Comparison of ENCODE assay signal across 1 cellular context in the genomic region with DNA sequence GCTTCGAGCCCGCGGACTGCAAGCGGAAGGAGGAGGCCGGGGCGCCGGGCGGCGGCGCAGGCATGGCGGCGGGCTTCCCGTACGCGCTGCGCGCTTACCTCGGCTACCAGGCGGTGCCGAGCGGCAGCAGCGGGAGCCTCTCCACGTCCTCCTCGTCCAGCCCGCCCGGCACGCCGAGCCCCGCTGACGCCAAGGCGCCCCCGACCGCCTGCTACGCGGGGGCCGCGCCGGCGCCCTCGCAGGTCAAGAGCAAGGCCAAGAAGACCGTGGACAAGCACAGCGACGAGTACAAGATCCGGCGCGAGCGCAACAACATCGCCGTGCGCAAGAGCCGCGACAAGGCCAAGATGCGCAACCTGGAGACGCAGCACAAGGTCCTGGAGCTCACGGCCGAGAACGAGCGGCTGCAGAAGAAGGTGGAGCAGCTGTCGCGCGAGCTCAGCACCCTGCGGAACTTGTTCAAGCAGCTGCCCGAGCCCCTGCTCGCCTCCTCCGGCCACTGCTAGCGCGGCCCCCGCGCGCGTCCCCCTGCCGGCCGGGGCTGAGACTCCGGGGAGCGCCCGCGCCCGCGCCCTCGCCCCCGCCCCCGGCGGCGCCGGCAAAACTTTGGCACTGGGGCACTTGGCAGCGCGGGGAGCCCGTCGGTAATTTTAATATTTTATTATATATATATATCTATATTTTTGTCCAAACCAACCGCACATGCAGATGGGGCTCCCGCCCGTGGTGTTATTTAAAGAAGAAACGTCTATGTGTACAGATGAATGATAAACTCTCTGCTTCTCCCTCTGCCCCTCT.
TF ChIP-seq lines count a peak whose summit lies in the region.

No MANE protein-coding gene starts in this region.

TF ChIP-seq in HepG2, 621 proteins besides CTCF, POLR2A, EP300 and RAD21 (continued from another document and continues in another):
- TF ChIP-seq, protein P1, sequence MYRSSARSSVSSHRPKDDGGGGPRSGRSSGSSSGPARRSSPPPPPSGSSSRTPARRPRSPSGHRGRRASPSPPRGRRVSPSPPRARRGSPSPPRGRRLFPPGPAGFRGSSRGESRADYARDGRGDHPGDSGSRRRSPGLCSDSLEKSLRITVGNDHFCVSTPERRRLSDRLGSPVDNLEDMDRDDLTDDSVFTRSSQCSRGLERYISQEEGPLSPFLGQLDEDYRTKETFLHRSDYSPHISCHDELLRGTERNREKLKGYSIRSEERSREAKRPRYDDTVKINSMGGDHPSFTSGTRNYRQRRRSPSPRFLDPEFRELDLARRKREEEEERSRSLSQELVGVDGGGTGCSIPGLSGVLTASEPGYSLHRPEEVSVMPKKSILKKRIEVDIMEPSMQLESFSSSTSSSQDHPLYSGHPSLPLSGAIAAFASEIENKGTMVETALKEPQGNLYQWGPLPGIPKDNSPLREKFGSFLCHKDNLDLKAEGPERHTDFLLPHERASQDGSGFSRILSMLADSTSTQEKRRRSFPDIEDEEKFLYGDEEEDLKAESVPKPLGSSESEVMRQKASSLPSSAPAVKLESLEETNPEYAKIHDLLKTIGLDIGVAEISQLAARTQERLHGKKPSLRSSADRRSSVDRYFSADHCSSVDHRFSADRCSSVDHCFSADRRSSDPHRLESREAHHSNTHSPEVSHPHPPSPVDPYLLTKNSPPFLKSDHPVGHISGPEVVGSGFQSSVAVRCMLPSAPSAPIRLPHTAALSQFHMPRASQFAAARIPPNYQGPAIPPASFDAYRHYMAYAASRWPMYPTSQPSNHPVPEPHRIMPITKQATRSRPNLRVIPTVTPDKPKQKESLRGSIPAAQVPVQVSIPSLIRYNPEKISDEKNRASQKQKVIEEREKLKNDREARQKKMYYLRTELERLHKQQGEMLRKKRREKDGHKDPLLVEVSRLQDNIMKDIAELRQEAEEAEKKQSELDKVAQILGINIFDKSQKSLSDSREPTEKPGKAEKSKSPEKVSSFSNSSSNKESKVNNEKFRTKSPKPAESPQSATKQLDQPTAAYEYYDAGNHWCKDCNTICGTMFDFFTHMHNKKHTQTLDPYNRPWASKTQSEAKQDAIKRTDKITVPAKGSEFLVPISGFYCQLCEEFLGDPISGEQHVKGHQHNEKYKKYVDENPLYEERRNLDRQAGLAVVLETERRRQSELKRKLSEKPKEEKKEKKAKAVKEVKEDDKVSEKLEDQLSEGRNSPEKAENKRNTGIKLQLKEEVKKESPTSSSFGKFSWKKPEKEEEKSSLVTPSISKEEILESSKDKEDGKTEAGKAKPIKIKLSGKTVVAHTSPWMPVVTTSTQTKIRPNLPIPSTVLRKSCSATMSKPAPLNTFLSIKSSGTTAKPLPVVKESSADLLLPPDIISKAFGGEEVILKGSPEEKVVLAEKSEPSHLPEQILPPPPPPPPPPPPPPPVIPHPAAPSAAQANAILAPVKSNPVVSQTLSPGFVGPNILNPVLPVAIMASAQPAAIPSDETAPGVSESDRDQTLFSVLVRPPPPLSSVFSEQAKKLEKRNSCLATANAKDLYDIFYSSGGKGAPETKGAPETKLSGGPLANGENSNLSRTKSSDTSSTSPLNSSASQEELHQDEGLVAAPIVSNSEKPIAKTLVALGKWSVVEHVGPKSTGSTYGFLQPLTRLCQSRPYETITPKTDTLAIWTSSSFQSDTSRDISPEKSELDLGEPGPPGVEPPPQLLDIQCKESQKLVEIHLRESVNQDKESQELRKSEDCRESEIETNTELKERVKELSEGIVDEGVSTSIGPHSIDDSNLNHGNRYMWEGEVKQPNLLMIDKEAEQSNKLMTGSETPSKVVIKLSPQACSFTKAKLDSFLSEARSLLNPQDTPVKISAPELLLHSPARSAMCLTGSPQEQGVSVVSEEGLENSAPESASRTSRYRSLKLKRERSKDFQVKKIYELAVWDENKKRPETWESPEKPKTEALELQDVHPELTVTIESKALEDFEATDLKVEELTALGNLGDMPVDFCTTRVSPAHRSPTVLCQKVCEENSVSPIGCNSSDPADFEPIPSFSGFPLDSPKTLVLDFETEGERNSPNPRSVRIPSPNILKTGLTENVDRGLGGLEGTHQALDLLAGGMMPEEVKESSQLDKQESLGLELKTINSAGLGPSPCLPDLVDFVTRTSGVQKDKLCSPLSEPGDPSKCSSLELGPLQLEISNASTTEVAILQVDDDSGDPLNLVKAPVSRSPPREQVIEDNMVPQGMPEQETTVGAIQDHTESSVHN (CRISPR knock-in tag; IDR thresholded peaks at IDR 0.05): no peak
- TF ChIP-seq ZNF614 (CRISPR knock-in tag; IDR thresholded peaks at IDR 0.05; ENCODE audit: borderline replicate concordance) (0 out of 2 replicates have a peak, but pooled peaks have one; percentile 48), NCOR1 (IDR thresholded peaks at IDR 0.05; ENCODE audit: borderline replicate concordance, low read length) (no peak), KLF6 (CRISPR knock-in tag; IDR thresholded peaks at IDR 0.05) (peak; percentile 44), NR3C1 (CRISPR knock-in tag; IDR thresholded peaks at IDR 0.05) (no peak), ZNF331 (CRISPR knock-in tag; IDR thresholded peaks at IDR 0.05) (no peak), HNRNPL (IDR thresholded peaks at IDR 0.05; ENCODE audit: low read depth, low read length) (no peak; the same call in 1 of the 2 replicates), GLI4 (CRISPR knock-in tag; IDR thresholded peaks at IDR 0.05; ENCODE audit: borderline replicate concordance) (0 out of 2 replicates have a peak, but pooled peaks have one; percentile 42), SMYD3 (CRISPR knock-in tag; IDR thresholded peaks at IDR 0.05) (no peak), ASH2L (IDR thresholded peaks at IDR 0.05; ENCODE audit: insufficient read length, low read depth, low read length) (no peak), BORCS8-MEF2B (CRISPR knock-in tag; IDR thresholded peaks at IDR 0.05) (peak; percentile 36; the same call in 1 of the 2 replicates), ZNF260 (CRISPR knock-in tag; IDR thresholded peaks at IDR 0.05; ENCODE audit: borderline replicate concordance, low read depth) (no peak), CBFB (CRISPR knock-in tag; IDR thresholded peaks at IDR 0.05) (peak; percentile 50; the same call in 1 of the 2 replicates), SSRP1 (CRISPR knock-in tag; IDR thresholded peaks at IDR 0.05) (no peak; the same call in 1 of the 2 replicates), ZNF207 (IDR thresholded peaks at IDR 0.05; ENCODE audit: borderline replicate concordance) (no peak), SIX1 (CRISPR knock-in tag; IDR thresholded peaks at IDR 0.05; ENCODE audit: borderline replicate concordance) (0 out of 2 replicates have a peak, but pooled peaks have one; percentile 9), SOX5 (CRISPR knock-in tag; IDR thresholded peaks at IDR 0.05; ENCODE audit: borderline replicate concordance) (no peak), ZNF629 (CRISPR knock-in tag; conservative IDR thresholded peaks at IDR 0.05) (peak; percentile 32; the same call in 1 of the 2 replicates), ZNF446 (CRISPR knock-in tag; IDR thresholded peaks at IDR 0.05) (peak; percentile 67), SIX4 (CRISPR knock-in tag; IDR thresholded peaks at IDR 0.05) (0 out of 2 replicates have a peak, but pooled peaks have one; percentile 28), TMF1 (CRISPR knock-in tag; IDR thresholded peaks at IDR 0.05; ENCODE audit: low read depth) (no peak), FOXK2 (IDR thresholded peaks at IDR 0.05) (no peak), NCOA1 (CRISPR knock-in tag; IDR thresholded peaks at IDR 0.05) (no peak), ZFP36 (IDR thresholded peaks at IDR 0.05; ENCODE audit: borderline replicate concordance, low read depth, low read length, partially characterized antibody) (no peak), ZNF567 (CRISPR knock-in tag; IDR thresholded peaks at IDR 0.05; ENCODE audit: borderline replicate concordance) (0 out of 2 replicates have a peak, but pooled peaks have one; percentile 25), AKAP8 (CRISPR knock-in tag; IDR thresholded peaks at IDR 0.05) (no peak), ZNF333 (CRISPR knock-in tag; IDR thresholded peaks at IDR 0.05; ENCODE audit: borderline replicate concordance) (no peak)
- TF ChIP-seq, protein P2, sequence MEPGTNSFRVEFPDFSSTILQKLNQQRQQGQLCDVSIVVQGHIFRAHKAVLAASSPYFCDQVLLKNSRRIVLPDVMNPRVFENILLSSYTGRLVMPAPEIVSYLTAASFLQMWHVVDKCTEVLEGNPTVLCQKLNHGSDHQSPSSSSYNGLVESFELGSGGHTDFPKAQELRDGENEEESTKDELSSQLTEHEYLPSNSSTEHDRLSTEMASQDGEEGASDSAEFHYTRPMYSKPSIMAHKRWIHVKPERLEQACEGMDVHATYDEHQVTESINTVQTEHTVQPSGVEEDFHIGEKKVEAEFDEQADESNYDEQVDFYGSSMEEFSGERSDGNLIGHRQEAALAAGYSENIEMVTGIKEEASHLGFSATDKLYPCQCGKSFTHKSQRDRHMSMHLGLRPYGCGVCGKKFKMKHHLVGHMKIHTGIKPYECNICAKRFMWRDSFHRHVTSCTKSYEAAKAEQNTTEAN (CRISPR knock-in tag; conservative IDR thresholded peaks at IDR 0.05): no peak
- TF ChIP-seq, protein P3, sequence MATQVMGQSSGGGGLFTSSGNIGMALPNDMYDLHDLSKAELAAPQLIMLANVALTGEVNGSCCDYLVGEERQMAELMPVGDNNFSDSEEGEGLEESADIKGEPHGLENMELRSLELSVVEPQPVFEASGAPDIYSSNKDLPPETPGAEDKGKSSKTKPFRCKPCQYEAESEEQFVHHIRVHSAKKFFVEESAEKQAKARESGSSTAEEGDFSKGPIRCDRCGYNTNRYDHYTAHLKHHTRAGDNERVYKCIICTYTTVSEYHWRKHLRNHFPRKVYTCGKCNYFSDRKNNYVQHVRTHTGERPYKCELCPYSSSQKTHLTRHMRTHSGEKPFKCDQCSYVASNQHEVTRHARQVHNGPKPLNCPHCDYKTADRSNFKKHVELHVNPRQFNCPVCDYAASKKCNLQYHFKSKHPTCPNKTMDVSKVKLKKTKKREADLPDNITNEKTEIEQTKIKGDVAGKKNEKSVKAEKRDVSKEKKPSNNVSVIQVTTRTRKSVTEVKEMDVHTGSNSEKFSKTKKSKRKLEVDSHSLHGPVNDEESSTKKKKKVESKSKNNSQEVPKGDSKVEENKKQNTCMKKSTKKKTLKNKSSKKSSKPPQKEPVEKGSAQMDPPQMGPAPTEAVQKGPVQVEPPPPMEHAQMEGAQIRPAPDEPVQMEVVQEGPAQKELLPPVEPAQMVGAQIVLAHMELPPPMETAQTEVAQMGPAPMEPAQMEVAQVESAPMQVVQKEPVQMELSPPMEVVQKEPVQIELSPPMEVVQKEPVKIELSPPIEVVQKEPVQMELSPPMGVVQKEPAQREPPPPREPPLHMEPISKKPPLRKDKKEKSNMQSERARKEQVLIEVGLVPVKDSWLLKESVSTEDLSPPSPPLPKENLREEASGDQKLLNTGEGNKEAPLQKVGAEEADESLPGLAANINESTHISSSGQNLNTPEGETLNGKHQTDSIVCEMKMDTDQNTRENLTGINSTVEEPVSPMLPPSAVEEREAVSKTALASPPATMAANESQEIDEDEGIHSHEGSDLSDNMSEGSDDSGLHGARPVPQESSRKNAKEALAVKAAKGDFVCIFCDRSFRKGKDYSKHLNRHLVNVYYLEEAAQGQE (IDR thresholded peaks at IDR 0.05; ENCODE audit: borderline replicate concordance in 1 of 2, low read depth in 1 of 2, low read length in 2 of 2): no peak
- TF ChIP-seq, protein P4, sequence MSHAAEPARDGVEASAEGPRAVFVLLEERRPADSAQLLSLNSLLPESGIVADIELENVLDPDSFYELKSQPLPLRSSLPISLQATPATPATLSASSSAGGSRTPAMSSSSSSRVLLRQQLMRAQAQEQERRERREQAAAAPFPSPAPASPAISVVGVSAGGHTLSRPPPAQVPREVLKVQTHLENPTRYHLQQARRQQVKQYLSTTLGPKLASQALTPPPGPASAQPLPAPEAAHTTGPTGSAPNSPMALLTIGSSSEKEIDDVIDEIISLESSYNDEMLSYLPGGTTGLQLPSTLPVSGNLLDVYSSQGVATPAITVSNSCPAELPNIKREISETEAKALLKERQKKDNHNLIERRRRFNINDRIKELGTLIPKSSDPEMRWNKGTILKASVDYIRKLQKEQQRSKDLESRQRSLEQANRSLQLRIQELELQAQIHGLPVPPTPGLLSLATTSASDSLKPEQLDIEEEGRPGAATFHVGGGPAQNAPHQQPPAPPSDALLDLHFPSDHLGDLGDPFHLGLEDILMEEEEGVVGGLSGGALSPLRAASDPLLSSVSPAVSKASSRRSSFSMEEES (CRISPR knock-in tag; IDR thresholded peaks at IDR 0.05): no peak
- TF ChIP-seq, protein P5, sequence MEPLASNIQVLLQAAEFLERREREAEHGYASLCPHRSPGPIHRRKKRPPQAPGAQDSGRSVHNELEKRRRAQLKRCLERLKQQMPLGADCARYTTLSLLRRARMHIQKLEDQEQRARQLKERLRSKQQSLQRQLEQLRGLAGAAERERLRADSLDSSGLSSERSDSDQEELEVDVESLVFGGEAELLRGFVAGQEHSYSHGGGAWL (CRISPR knock-in tag; IDR thresholded peaks at IDR 0.05): no peak; the same call in none of the 2 replicates
- TF ChIP-seq, protein P6, sequence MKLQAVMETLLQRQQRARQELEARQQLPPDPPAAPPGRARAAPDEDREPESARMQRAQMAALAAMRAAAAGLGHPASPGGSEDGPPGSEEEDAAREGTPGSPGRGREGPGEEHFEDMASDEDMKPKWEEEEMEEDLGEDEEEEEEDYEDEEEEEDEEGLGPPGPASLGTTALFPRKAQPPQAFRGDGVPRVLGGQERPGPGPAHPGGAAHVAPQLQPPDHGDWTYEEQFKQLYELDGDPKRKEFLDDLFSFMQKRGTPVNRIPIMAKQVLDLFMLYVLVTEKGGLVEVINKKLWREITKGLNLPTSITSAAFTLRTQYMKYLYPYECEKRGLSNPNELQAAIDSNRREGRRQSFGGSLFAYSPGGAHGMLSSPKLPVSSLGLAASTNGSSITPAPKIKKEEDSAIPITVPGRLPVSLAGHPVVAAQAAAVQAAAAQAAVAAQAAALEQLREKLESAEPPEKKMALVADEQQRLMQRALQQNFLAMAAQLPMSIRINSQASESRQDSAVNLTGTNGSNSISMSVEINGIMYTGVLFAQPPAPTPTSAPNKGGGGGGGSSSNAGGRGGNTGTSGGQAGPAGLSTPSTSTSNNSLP (IDR thresholded peaks at IDR 0.05; ENCODE audit: low read depth, low read length): no peak; the same call in 1 of the 2 replicates
- TF ChIP-seq, protein P7, sequence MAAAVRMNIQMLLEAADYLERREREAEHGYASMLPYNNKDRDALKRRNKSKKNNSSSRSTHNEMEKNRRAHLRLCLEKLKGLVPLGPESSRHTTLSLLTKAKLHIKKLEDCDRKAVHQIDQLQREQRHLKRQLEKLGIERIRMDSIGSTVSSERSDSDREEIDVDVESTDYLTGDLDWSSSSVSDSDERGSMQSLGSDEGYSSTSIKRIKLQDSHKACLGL (CRISPR knock-in tag; IDR thresholded peaks at IDR 0.05): peak; percentile 61
- TF ChIP-seq, protein P8, sequence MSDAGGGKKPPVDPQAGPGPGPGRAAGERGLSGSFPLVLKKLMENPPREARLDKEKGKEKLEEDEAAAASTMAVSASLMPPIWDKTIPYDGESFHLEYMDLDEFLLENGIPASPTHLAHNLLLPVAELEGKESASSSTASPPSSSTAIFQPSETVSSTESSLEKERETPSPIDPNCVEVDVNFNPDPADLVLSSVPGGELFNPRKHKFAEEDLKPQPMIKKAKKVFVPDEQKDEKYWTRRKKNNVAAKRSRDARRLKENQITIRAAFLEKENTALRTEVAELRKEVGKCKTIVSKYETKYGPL (CRISPR knock-in tag; IDR thresholded peaks at IDR 0.05): peak; percentile 20; the same call in 1 of the 2 replicates
- TF ChIP-seq, protein P9, sequence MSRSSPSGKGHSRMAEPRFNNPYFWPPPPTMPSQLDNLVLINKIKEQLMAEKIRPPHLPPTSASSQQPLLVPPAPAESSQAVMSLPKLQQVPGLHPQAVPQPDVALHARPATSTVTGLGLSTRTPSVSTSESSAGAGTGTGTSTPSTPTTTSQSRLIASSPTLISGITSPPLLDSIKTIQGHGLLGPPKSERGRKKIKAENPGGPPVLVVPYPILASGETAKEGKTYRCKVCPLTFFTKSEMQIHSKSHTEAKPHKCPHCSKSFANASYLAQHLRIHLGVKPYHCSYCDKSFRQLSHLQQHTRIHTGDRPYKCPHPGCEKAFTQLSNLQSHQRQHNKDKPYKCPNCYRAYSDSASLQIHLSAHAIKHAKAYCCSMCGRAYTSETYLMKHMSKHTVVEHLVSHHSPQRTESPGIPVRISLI (CRISPR knock-in tag; IDR thresholded peaks at IDR 0.05; ENCODE audit: borderline replicate concordance): no peak; the same call in 1 of the 2 replicates
